ENCODE assay signal across 18 cellular contexts in the genomic region with DNA sequence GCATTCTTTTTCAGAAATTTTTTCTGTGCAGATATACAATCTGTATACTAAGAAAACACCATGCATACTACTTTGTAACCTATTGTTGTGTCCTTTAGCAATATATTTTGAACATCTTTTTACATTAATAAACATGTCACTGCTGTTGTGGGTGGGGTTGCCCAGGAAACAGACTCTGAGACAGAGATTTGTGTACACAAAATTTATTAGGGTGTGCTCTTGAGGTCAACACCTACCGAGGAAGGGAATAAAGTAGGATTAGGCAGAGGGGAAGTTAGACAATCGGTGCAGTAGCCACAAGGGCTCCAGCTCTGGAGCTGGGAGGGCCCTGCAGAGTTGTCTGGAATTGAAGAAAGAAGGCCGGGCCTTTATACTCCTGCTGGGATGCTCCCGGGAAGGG. TPM values are rescaled to one million over a fixed set of nuclear protein-coding genes. Genes with fewer than 3 reads are reported as not detected.
A peak's percentile ranks its signal among the peaks of the same experiment; 100 is the strongest.
DNase-seq lines count a peak whose midpoint lies in the region; ATAC-seq, FAIRE-seq and TF ChIP-seq lines count a peak whose summit lies in the region.
"Had no signal": no experiment of that assay in that cellular context is flagged by ENCODE, and none has a peak within 500 bp of the region (broad histone marks: within the 10 kb centered on the region; RNA-seq: fewer than 3 reads in every experiment).

No MANE protein-coding gene starts in this region.

- no peak overlapping the region for H3K4me3 Mint-ChIP-seq in activated naive CD4-positive, alpha-beta T cell treated with anti-CD3 and anti-CD28 coated beads, Interleukin-2, amount 10 ng/mL, durations not matched to agents 7 days and 5 days
- H3K4me3 Mint-ChIP-seq: CD4-positive, CD25-positive, alpha-beta regulatory T cell; GM23338 had no signal

- H3K36me3 ChIP-seq in neuronal stem cell (replicated peaks in 1 of 2; ENCODE audit: control insufficient read depth in 2 of 2, insufficient read depth in 2 of 2, low read length in 2 of 2) = no peaks in the 10 kb centered on the region
- H3K36me3 ChIP-seq: BLaER1 treated with 17β-estradiol and CSF1 and Interleukin-3, amounts not matched to agents 10 nM and 100 nM had no signal

- H2AK5ac ChIP-seq in neuronal stem cell (ENCODE audit: low read depth, low read length) = no peak overlapping the region

- no peak overlapping the region for H2BK12ac ChIP-seq in neuronal stem cell (ENCODE audit: low read length)

- H2AFZ ChIP-seq in neuronal stem cell (ENCODE audit: low read length) = peak overlapping the region; percentile 60
- H2AFZ ChIP-seq: GM23338 had no signal

- H3K14ac ChIP-seq in neuronal stem cell (ENCODE audit: low read length) = no peak overlapping the region

- no peaks in the 10 kb centered on the region for H3K27me3 ChIP-seq in neuronal stem cell (ENCODE audit: control insufficient read depth in 3 of 3, insufficient read depth in 3 of 3, low read depth in 1 of 3, low read length in 3 of 3)
- H3K27me3 ChIP-seq: BLaER1 treated with 17β-estradiol and CSF1 and Interleukin-3, amounts not matched to agents 10 nM and 100 nM had no signal

- CTCF ChIA-PET in A549 (lab: Yijun Ruan, JAX) = interaction anchor here (1.5 kb wide), 1 partner anchor 50 kb away, joined by 3 read pairs; no protein-coding TSS in a partner anchor
- CTCF ChIA-PET in activated naive CD4-positive, alpha-beta T cell treated with anti-CD3 and anti-CD28 coated beads, Interleukin-2, amount 10 ng/mL, durations not matched to agents 7 days and 5 days (lab: Charles Lee) = no interaction called here

- H3K4me3 ChIP-seq in A549 (no peak overlapping the region), fibroblast of villous mesenchyme (ENCODE audit: low read depth, low read length) (no peak overlapping the region), neuronal stem cell (ENCODE audit: low read length in 2 of 2) (no peak overlapping the region)
- H3K4me3 ChIP-seq: BLaER1 treated with 17β-estradiol and CSF1 and Interleukin-3, amounts not matched to agents 10 nM and 100 nM; GM12878; GM23338 had no signal

- H3K36me3 Mint-ChIP-seq in activated naive CD4-positive, alpha-beta T cell treated with anti-CD3 and anti-CD28 coated beads, Interleukin-2, amount 10 ng/mL, durations not matched to agents 7 days and 5 days = no peaks in the 10 kb centered on the region
- H3K36me3 Mint-ChIP-seq: CD4-positive, CD25-positive, alpha-beta regulatory T cell had no signal

- no peak for TF ChIP-seq EP300 in A549 (IDR thresholded peaks at IDR 0.05)

- POLR2A ChIA-PET in A549 (lab: Yijun Ruan, JAX) = no interaction called here

- FAIRE-seq in A549 (lab: Jason Lieb, UNC) = peak; percentile 95
- FAIRE-seq: GM12878, GM18507 had no signal

- no peak overlapping the region for H3K18ac ChIP-seq in neuronal stem cell (ENCODE audit: low read length)

- H3K9ac ChIP-seq in neuronal stem cell (ENCODE audit: low read depth, low read length, poor library complexity) = no peak overlapping the region
- H3K9ac ChIP-seq: BLaER1 treated with 17β-estradiol and CSF1 and Interleukin-3, amounts not matched to agents 10 nM and 100 nM had no signal

- no peak overlapping the region for H2BK15ac ChIP-seq in neuronal stem cell (ENCODE audit: low read length)

- ATAC-seq in A549 = peak in 1 of 2 experiments; percentile 40; a peak in 2 of 6 replicates
- ATAC-seq in stimulated activated naive CD8-positive, alpha-beta T cell treated with anti-CD3 and anti-CD28 coated beads, Interleukin-15, Interleukin-2, amounts not matched to agents 100 U/mL and 50 U/mL, for 24 hours = no peak
- no peak for ATAC-seq in HG03039 (IDR thresholded peaks at IDR 0.05; ENCODE audit: unreplicated experiment)
- ATAC-seq: GM12878 had no signal

- H3K9me3 Mint-ChIP-seq in activated naive CD4-positive, alpha-beta T cell treated with anti-CD3 and anti-CD28 coated beads, Interleukin-2, amount 10 ng/mL, durations not matched to agents 7 days and 5 days = no peaks in the 10 kb centered on the region
- H3K9me3 Mint-ChIP-seq: CD4-positive, CD25-positive, alpha-beta regulatory T cell had no signal

- H3K4me2 ChIP-seq in A549 (no peak overlapping the region), neuronal stem cell (ENCODE audit: insufficient read depth, low read length, poor library complexity, severe bottlenecking) (no peak overlapping the region)
- H3K4me2 ChIP-seq: BLaER1 treated with 17β-estradiol and CSF1 and Interleukin-3, amounts not matched to agents 10 nM and 100 nM; GM23338 had no signal

- peaks cover 4% of the 10 kb centered on the region for H3K27me3 Mint-ChIP-seq in activated naive CD4-positive, alpha-beta T cell treated with anti-CD3 and anti-CD28 coated beads, Interleukin-2, amount 10 ng/mL, durations not matched to agents 7 days and 5 days
- H3K27me3 Mint-ChIP-seq: CD4-positive, CD25-positive, alpha-beta regulatory T cell had no signal

- WGBS in A549 (ENCODE audit: missing lambda C conversion rate) = 65% methylated on average over 4 of the region's 4 CpGs
- WGBS in neuronal stem cell (ENCODE audit: extremely low coverage in 2 of 2, insufficient read length in 2 of 2, insufficient replicate concordance in 1 of 2), 2 donors = no CpG with 5 or more reads among the region's 4 CpGs

- no peak overlapping the region for H3K27ac Mint-ChIP-seq in activated naive CD4-positive, alpha-beta T cell treated with anti-CD3 and anti-CD28 coated beads, Interleukin-2, amount 10 ng/mL, durations not matched to agents 7 days and 5 days
- H3K27ac Mint-ChIP-seq: CD4-positive, CD25-positive, alpha-beta regulatory T cell; GM23338 had no signal

- no peak overlapping the region for H4K8ac ChIP-seq in neuronal stem cell (ENCODE audit: low read depth, low read length)

- no peak for TF ChIP-seq POLR2A in A549 (IDR thresholded peaks at IDR 0.05; ENCODE audit: low read length)

- H3K23ac ChIP-seq in neuronal stem cell (ENCODE audit: low read depth, low read length, poor library complexity) = no peak overlapping the region

- DNase-seq in A549 (ENCODE audit: low read depth in 1 of 2, low spot score in 1 of 2) (no peak), MV-4-11 (lab: John Stamatoyannopoulos, UW) (peak; percentile 24), fibroblast of villous mesenchyme (ENCODE audit: low read depth) (peak; percentile 30), neuronal stem cell (ENCODE audit: low spot score) (no peak), HK-2 (ENCODE audit: unreplicated experiment) (no peak)
- DNase-seq in activated naive CD4-positive, alpha-beta T cell treated with anti-CD3 and anti-CD28 coated beads, Interleukin-2, amount 10 ng/mL, durations not matched to agents 7 days and 5 days = no peak
- DNase-seq in stimulated activated naive CD8-positive, alpha-beta T cell treated with anti-CD3 and anti-CD28 coated beads, Interleukin-15, Interleukin-2, amounts not matched to agents 100 U/mL and 50 U/mL, for 24 hours = no peak
- DNase-seq: 8988T; ACHN; CD4-positive, CD25-positive, alpha-beta regulatory T cell; H7 had no signal

- H2BK120ac ChIP-seq in neuronal stem cell (ENCODE audit: low read depth, low read length) = no peak overlapping the region

- no peak overlapping the region for H4K91ac ChIP-seq in neuronal stem cell (ENCODE audit: low read depth, low read length, poor library complexity)

- peaks cover 10% of the 10 kb centered on the region for H3K4me1 Mint-ChIP-seq in activated naive CD4-positive, alpha-beta T cell treated with anti-CD3 and anti-CD28 coated beads, Interleukin-2, amount 10 ng/mL, durations not matched to agents 7 days and 5 days

- 0 out of 3 replicates have a peak, but pooled peaks cover 5% of the 10 kb centered on the region for H3K9me3 ChIP-seq in A549
- H3K9me3 ChIP-seq in neuronal stem cell (replicated peaks in 1 of 2; ENCODE audit: control insufficient read depth in 2 of 2, insufficient read depth in 1 of 2, low read depth in 1 of 2, low read length in 2 of 2) = no peaks in the 10 kb centered on the region

- H3K79me1 ChIP-seq in neuronal stem cell (ENCODE audit: low read depth, low read length) = no peaks in the 10 kb centered on the region

- H3K27ac ChIP-seq in A549 (no peak overlapping the region), neuronal stem cell (replicated peaks; ENCODE audit: low read length) (no peak overlapping the region)
- H3K27ac ChIP-seq: BLaER1 treated with 17β-estradiol and CSF1 and Interleukin-3, amounts not matched to agents 10 nM and 100 nM; HL-60 had no signal

- no peak for TF ChIP-seq RAD21 in A549 (conservative IDR thresholded peaks at IDR 0.05 in 1 of 2, IDR thresholded peaks at IDR 0.05 in 1 of 2)

- H3K4ac ChIP-seq in neuronal stem cell (ENCODE audit: low read length) = no peak overlapping the region

- H2BK5ac ChIP-seq in neuronal stem cell (ENCODE audit: low read length) = no peak overlapping the region

- H3K4me1 ChIP-seq in A549 (no peaks in the 10 kb centered on the region), neuronal stem cell (ENCODE audit: control insufficient read depth in 2 of 2, insufficient read depth in 1 of 2, low read depth in 1 of 2, low read length in 2 of 2) (no peaks in the 10 kb centered on the region)
- H3K4me1 ChIP-seq: BLaER1 treated with 17β-estradiol and CSF1 and Interleukin-3, amounts not matched to agents 10 nM and 100 nM had no signal

- TF ChIP-seq CTCF in A549 (IDR thresholded peaks at IDR 0.05) (no peak), fibroblast of villous mesenchyme (IDR thresholded peaks at IDR 0.05; ENCODE audit: insufficient read depth, low read depth, low read length) (no peak)

TF ChIP-seq in A549, 52 proteins besides CTCF, POLR2A, EP300 and RAD21 (continues in another document):
- TF ChIP-seq KDM5A (IDR thresholded peaks at IDR 0.05) (no peak), KDM1A (IDR thresholded peaks at IDR 0.05; ENCODE audit: low read depth) (no peak), EHMT2 (IDR thresholded peaks at IDR 0.05; ENCODE audit: low read depth) (no peak), MAZ (IDR thresholded peaks at IDR 0.05; ENCODE audit: borderline replicate concordance, low read depth, low read length) (no peak), CHD2 (IDR thresholded peaks at IDR 0.05; ENCODE audit: low read length, partially characterized antibody) (no peak)

RNA-seq across cellular contexts. Expression of a gene that starts 56.4 kb away (rescaled TPM):
- polyA plus RNA-seq in A549 (2011; rRNA removed) = 0.37 and 0.47 TPM in 2 replicates
- polyA plus RNA-seq in A549 (2012; cell fraction: cytosol; rRNA removed) = 0.04 and 0.09 TPM in 2 replicates
- polyA plus RNA-seq in A549 (2012; cell fraction: nucleus; rRNA removed) = 0.02 and 0.10 TPM in 2 replicates
- polyA plus RNA-seq in A549 (2017; fragmentation: RNase III; extraction: RNeasy Plus Mini Kit Qiagen cat#74134 plus additional on column Dnase treatment) = 0.07 to 0.16 TPM (median 0.15 TPM) in 3 replicates
- polyA minus RNA-seq in A549 (2011; rRNA and poly(A)+ RNA removed) = not detected in 2 replicates
- not detected in 2 replicates for total RNA-seq in fibroblast of villous mesenchyme
- polyA plus RNA-seq in neuronal stem cell (2013, experiment 1 of 2) = 0.01 TPM
- polyA plus RNA-seq in neuronal stem cell (2013, experiment 2 of 2) = not detected
- total RNA-seq: CD4-positive, CD25-positive, alpha-beta regulatory T cell; Daoy; H7 had no signal
- polyA plus RNA-seq: CD4-positive, CD25-positive, alpha-beta regulatory T cell; GM23338 had no signal

RNA-seq across cellular contexts. Expression of a gene that starts 56.4 kb away (rescaled TPM):
- polyA plus RNA-seq in A549 (2011; rRNA removed) (48.5 and 59.4 TPM in 2 replicates), A549 (2017; fragmentation: RNase III; extraction: RNeasy Plus Mini Kit Qiagen cat#74134 plus additional on column Dnase treatment) (33.3 to 35.1 TPM (median 33.5 TPM) in 3 replicates)
- polyA plus RNA-seq in A549 (2012; cell fraction: cytosol; rRNA removed) = 30.5 and 33.8 TPM in 2 replicates
- 10.6 and 10.7 TPM in 2 replicates for polyA plus RNA-seq in A549 (2012; cell fraction: nucleus; rRNA removed)
- 9.4 and 9.8 TPM in 2 replicates for polyA minus RNA-seq in A549 (2011; rRNA and poly(A)+ RNA removed)
- 7.4 and 13.0 TPM in 2 replicates for total RNA-seq in fibroblast of villous mesenchyme
- 97.2 TPM for polyA plus RNA-seq in neuronal stem cell (2013, experiment 1 of 2)
- 90.1 TPM for polyA plus RNA-seq in neuronal stem cell (2013, experiment 2 of 2)

Comparison
In these comparisons a context has a peak if more than half of its experiments do, and no peak if none do; other contexts are left out.
1. DNase-seq: peak in MV-4-11 (single experiment) and fibroblast of villous mesenchyme (single experiment); none in A549 (0 of 2), neuronal stem cell (single experiment), activated naive CD4-positive, alpha-beta T cell treated with anti-CD3 and anti-CD28 coated beads, Interleukin-2, amount 10 ng/mL, durations not matched to agents 7 days and 5 days (single experiment), stimulated activated naive CD8-positive, alpha-beta T cell treated with anti-CD3 and anti-CD28 coated beads, Interleukin-15, Interleukin-2, amounts not matched to agents 100 U/mL and 50 U/mL, for 24 hours (single experiment) and HK-2 (single experiment).